8 cellular contexts compared by ENCODE assay signal in genomic region chr3:25664066-25664809, GRCh38. TPM values are rescaled to one million over a fixed set of nuclear protein-coding genes. Genes with fewer than 3 reads are reported as not detected.
A peak's percentile ranks its signal among the peaks of the same experiment; 100 is the strongest.
DNase-seq lines count a peak whose midpoint lies in the region; ATAC-seq and TF ChIP-seq lines count a peak whose summit lies in the region.

No MANE protein-coding gene starts in this region.

- peak overlapping the region; percentile 89 for H3K27ac ChIP-seq in MM.1S (ENCODE audit: low read length)
- H3K27ac ChIP-seq in endodermal cell (ENCODE audit: low read depth, low read length), result peak overlapping the region; percentile 95

- peaks cover 31% of the 10 kb centered on the region for H3K4me1 ChIP-seq in MM.1S (ENCODE audit: low read length)
- H3K4me1 ChIP-seq in endodermal cell (ENCODE audit: control insufficient read depth, insufficient read depth, low read length), result peaks cover 10% of the 10 kb centered on the region
- peaks cover 28% of the 10 kb centered on the region for H3K4me1 ChIP-seq in mononuclear cell (ENCODE audit: insufficient read depth, low read length)

- H3K9me3 ChIP-seq in MM.1S (replicated peaks; ENCODE audit: insufficient read depth, low read length) (no peaks in the 10 kb centered on the region), endodermal cell (ENCODE audit: control insufficient read depth, low read length) (no peaks in the 10 kb centered on the region), mononuclear cell (ENCODE audit: low read depth, low read length) (no peaks in the 10 kb centered on the region)

- 0 out of 2 replicates have a peak, but pooled peaks cover under 1% of the 10 kb centered on the region for H4K20me1 ChIP-seq in MM.1S (ENCODE audit: insufficient read depth, low read length)

- no peaks in the 10 kb centered on the region for H3K27me3 Mint-ChIP-seq in endodermal cell (ENCODE audit: insufficient read depth)

- H3K27me3 ChIP-seq in MM.1S (replicated peaks; ENCODE audit: insufficient read depth, low read length) (no peaks in the 10 kb centered on the region), endodermal cell (ENCODE audit: control insufficient read depth, insufficient read depth, low read length, poor library complexity, severe bottlenecking) (no peaks in the 10 kb centered on the region), mononuclear cell (ENCODE audit: insufficient read depth, low read length) (no peaks in the 10 kb centered on the region)

- POLR2A ChIA-PET in GM10248 (lab: Yijun Ruan, JAX), result no interaction called here

- ATAC-seq in GM21825 (IDR thresholded peaks at IDR 0.05; ENCODE audit: unreplicated experiment), result peak; percentile 30

- H3K9ac ChIP-seq in MM.1S (ENCODE audit: low read length) (peak overlapping the region; percentile 78), endodermal cell (ENCODE audit: extremely low read depth, low read length, poor library complexity, severe bottlenecking) (peak overlapping the region; percentile 81)

- no peaks in the 10 kb centered on the region for H3K9me2 ChIP-seq in MM.1S (replicated peaks; ENCODE audit: insufficient read depth, low read length)

- peak overlapping the region; percentile 14; the same call in 1 of the 2 replicates for H2AFZ ChIP-seq in MM.1S (ENCODE audit: low read length)

- H3K36me3 ChIP-seq in MM.1S (replicated peaks; ENCODE audit: insufficient read depth, low read length) (no peaks in the 10 kb centered on the region), endodermal cell (ENCODE audit: control insufficient read depth, insufficient read depth, low read length) (no peaks in the 10 kb centered on the region)

- peak; percentile 41 for DNase-seq in GM10248 (ENCODE audit: extremely low spot score)
- DNase-seq in MM.1S, result peak; percentile 45
- peak; percentile 70 for DNase-seq in activated CD8-positive, alpha-beta memory T cell treated with anti-CD3 and anti-CD28 coated beads, Interleukin-2, amount 50 U/mL, for 4 hours
- peak; percentile 87 for DNase-seq in endodermal cell
- DNase-seq in stimulated activated CD8-positive, alpha-beta memory T cell treated with anti-CD3 and anti-CD28 coated beads, Interleukin-4, amount 100 ng/mL, for 1 hour (ENCODE audit: low read depth in 2 of 2, low spot score in 1 of 2), result peak; percentile 28 to 38
- DNase-seq in AML-193 (lab: John Stamatoyannopoulos, UW), result no peak

- H3K4me3 ChIP-seq in MM.1S (ENCODE audit: low read length) (peak overlapping the region; percentile 74), endodermal cell (ENCODE audit: low read length) (peak overlapping the region; percentile 94), mononuclear cell (ENCODE audit: low read length) (peak overlapping the region; percentile 83)

- peaks cover 26% of the 10 kb centered on the region for H3F3A ChIP-seq in MM.1S (ENCODE audit: insufficient read depth, low read length)

- H3K4me3 Mint-ChIP-seq in endodermal cell, result peak overlapping the region; percentile 92

- CTCF ChIA-PET in GM10248 (lab: Yijun Ruan, JAX), result interaction anchor here (1.6 kb wide), 1 partner anchor 16 kb away, joined by 7 read pairs; no protein-coding TSS in a partner anchor

- peaks cover 27% of the 10 kb centered on the region for H3K4me1 Mint-ChIP-seq in endodermal cell

- peak overlapping the region; percentile 97 for H3K27ac Mint-ChIP-seq in endodermal cell

- no peaks in the 10 kb centered on the region for H3K9me3 Mint-ChIP-seq in endodermal cell

- 0% methylated on average over 8 to 105 of the region's 106 CpGs for WGBS in endodermal cell (ENCODE audit: insufficient coverage in 1 of 2, insufficient read length in 1 of 2), 2 experiments

- H3K79me2 ChIP-seq in MM.1S (ENCODE audit: low read length), result peaks cover 50% of the 10 kb centered on the region

- no peak for TF ChIP-seq CTCF in GM10248 (IDR thresholded peaks at IDR 0.05; ENCODE audit: control extremely low read depth, extremely low read depth, low read depth, missing control alignments)
- no peak for TF ChIP-seq CTCF in MM.1S (IDR thresholded peaks at IDR 0.05; ENCODE audit: low read length)
- TF ChIP-seq CTCF in endodermal cell (conservative IDR thresholded peaks at IDR 0.05), result no peak

- no peaks in the 10 kb centered on the region for H3K36me3 Mint-ChIP-seq in endodermal cell (ENCODE audit: low read depth)

- H3K4me2 ChIP-seq in MM.1S (ENCODE audit: low read depth, low read length), result peak overlapping the region; percentile 95; the same call in 1 of the 2 replicates

RNA-seq across cellular contexts. Expression of gene TOP2B, which starts 0.5 kb away (rescaled TPM):
- total RNA-seq in endodermal cell (100 to 1,000 TPM; 182 to 209 TPM), mononuclear cell (126 TPM)
- 221 TPM for polyA plus RNA-seq in endodermal cell (2013, experiment 1 of 2)
- polyA plus RNA-seq in endodermal cell (2013, experiment 2 of 2), result 192 TPM

Comparison
In these comparisons a context has a peak if more than half of its experiments do, and no peak if none do; other contexts are left out.
1. DNase-seq: peak in GM10248 (single experiment), MM.1S (single experiment), activated CD8-positive, alpha-beta memory T cell treated with anti-CD3 and anti-CD28 coated beads, Interleukin-2, amount 50 U/mL, for 4 hours (single experiment), endodermal cell (single experiment) and stimulated activated CD8-positive, alpha-beta memory T cell treated with anti-CD3 and anti-CD28 coated beads, Interleukin-4, amount 100 ng/mL, for 1 hour (2 of 2); none in AML-193 (0 of 2).
2. Peak in every context shown above with its lines, with median percentiles within 50 percentile points of each other: H3K4me3 ChIP-seq.